ENCODE assay signal across 21 cellular contexts in the genomic region with DNA sequence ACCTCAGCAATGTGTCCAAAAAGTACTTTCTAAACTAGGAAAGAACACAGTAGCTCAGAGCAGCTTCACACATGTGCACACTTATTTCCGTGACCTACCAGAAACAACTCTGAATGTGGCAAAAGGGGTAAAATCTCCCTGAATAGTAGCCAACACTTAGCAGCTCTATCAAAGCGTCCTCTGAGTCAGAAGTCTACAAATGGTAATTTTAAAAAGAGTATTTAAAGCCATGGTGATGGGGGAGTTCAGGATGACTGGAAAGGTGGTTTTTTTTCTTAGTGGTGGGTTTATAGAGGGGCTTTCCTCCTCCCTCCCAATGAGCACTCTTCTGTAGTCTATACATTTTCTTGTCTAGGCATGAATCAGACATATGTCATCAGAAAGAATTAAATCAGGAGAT.
DNase-seq lines count a peak whose midpoint lies in the region; ATAC-seq and TF ChIP-seq lines count a peak whose summit lies in the region.
"Had no signal": no experiment of that assay in that cellular context is flagged by ENCODE, and none has a peak within 500 bp of the region (broad histone marks: within the 10 kb centered on the region; RNA-seq: fewer than 3 reads in every experiment).

No MANE protein-coding gene starts in this region.

- H3K4me1 ChIP-seq in ascending aorta: peaks cover 7 to 8% of the 10 kb centered on the region in 2 donors

- H3K27me3 ChIP-seq in ascending aorta: peaks cover 5% of the 10 kb centered on the region

- no peaks in the 10 kb centered on the region for H3K36me3 ChIP-seq in ascending aorta
- H3K36me3 ChIP-seq: MG63, neural progenitor cell, WERI-Rb-1 had no signal

- H3K27ac ChIP-seq in ascending aorta: no peak overlapping the region
- H3K27ac ChIP-seq: neural progenitor cell, WERI-Rb-1 had no signal

- H3K4me3 ChIP-seq in GM12864 (ENCODE audit: low read depth, low read length): no peak overlapping the region
- H3K4me3 ChIP-seq in ascending aorta: no peak overlapping the region
- H3K4me3 ChIP-seq: K562, MG63, neural progenitor cell had no signal

- peak; percentile 61 for ATAC-seq in GM18870 (IDR thresholded peaks at IDR 0.05; ENCODE audit: unreplicated experiment)
- ATAC-seq in HG02759 (IDR thresholded peaks at IDR 0.05; ENCODE audit: unreplicated experiment): peak; percentile 67
- ATAC-seq in HG03520 (IDR thresholded peaks at IDR 0.05; ENCODE audit: unreplicated experiment): peak; percentile 47
- ATAC-seq: K562 had no signal

- no peaks in the 10 kb centered on the region for H3K9me3 ChIP-seq in ascending aorta
- H3K9me3 ChIP-seq: MG63, SK-N-SH had no signal

- intact Hi-C loops in ascending aorta (cut with DNase I): no loop called here

- DNase-seq in GM12864 (ENCODE audit: low read depth) (peak; percentile 5), GM03348 (ENCODE audit: low spot score) (no peak), NCI-H1092 treated with DMSO at 0.1 percent for 48 hours (lab: John Stamatoyannopoulos, UW) (no peak), ascending aorta (ENCODE audit: low spot score in 2 of 2) (no peak), NCI-H2171 treated with DMSO at 0.1 percent for 48 hours (lab: John Stamatoyannopoulos, UW) (no peak)
- DNase-seq: activated CD4-positive, alpha-beta T cell treated with anti-CD3 and anti-CD28 coated beads, Interleukin-2, amount 50 U/mL, for 48 hours; amygdala; C1 segment of cervical spinal cord; mammary epithelial cell; MG63; NCI-H146; NCI-H526; RPMI8226; SK-N-SH; substantia nigra; WERI-Rb-1 had no signal

- no peak for TF ChIP-seq CTCF in GM12864 (IDR thresholded peaks at IDR 0.05; ENCODE audit: low read depth, low read length, missing control alignments)
- TF ChIP-seq CTCF in ascending aorta (IDR thresholded peaks at IDR 0.05): no peak
